ENCODE assay signal across 12 cellular contexts in the genomic region with DNA sequence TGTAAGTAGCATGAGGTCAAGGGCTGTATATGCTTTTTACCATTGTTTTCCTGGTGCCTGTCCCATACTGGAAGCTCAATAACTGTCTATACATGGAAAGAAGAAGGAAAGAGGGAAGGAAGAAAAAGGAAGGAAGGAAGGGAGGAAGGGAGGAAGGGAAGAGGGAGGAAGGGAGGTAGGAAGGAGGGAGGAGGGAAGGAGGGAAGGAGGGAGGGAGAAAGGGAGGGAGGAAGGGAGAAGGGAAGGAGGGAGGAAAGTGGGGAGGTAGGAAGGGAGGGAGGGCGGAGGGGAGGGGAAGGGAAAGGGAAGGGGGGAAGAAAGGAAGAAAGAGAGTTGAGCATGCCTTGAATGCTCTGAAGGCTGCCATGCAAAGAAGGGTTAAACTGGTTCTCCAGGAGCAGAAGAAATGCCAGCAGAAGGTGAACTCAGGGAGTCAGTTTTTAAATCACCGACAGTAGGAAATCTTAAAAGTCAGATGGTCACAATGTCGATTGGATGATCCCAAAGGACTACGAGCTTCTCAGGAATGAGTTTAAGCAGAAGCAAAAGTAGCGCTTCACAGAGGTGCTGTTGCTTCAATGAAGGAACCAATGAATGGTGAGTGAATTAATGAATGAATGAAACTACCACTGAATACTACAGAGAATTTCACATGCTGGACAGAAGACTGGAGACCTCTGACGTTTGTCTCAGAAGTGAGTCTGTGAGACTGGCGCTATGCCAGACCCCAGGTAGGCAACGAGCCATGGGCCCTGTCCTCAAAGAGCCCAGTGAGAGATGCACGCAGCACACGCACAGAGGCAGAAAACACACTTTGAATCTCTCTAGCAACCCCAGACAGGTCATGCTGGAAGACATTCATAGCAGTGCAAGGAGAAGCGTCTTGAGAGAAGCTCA.
DNase-seq lines count a peak whose midpoint lies in the region; ATAC-seq, FAIRE-seq and TF ChIP-seq lines count a peak whose summit lies in the region.
"Had no signal": no experiment of that assay in that cellular context is flagged by ENCODE, and none has a peak within 500 bp of the region (broad histone marks: within the 10 kb centered on the region; RNA-seq: fewer than 3 reads in every experiment).

No MANE protein-coding gene starts in this region.

- H3K4me3 Mint-ChIP-seq in MCF 10A (ENCODE audit: unreplicated experiment) = no peak overlapping the region
- H3K4me3 Mint-ChIP-seq: activated T-helper 1 cell treated with anti-CD3 and anti-CD28 coated beads, Interleukin-12 subunit alpha, Interleukin-12 subunit beta, Interleukin-2, Interleukin-4 antibody, amounts not matched to agents 30 ng/mL and 10 ng/mL and 1 ng/mL, durations not matched to agents 14 hours and 24 hours and 36 hours had no signal

- no peak for TF ChIP-seq CTCF in MCF 10A (IDR thresholded peaks at IDR 0.05; ENCODE audit: unreplicated experiment)
- no peak for TF ChIP-seq CTCF in D721Med (IDR thresholded peaks at IDR 0.05; ENCODE audit: insufficient read depth, missing control alignments)

- peaks cover 44% of the 10 kb centered on the region for H3K4me1 Mint-ChIP-seq in MCF 10A (ENCODE audit: insufficient read depth, unreplicated experiment)

- no peaks in the 10 kb centered on the region for H3K36me3 Mint-ChIP-seq in MCF 10A (ENCODE audit: insufficient read depth, unreplicated experiment)

- POLR2A ChIA-PET in MCF 10A (lab: Yijun Ruan, JAX) = interaction anchor here (1.2 to 1.6 kb wide), 2 partner anchors 17 to 24 kb away, joined by 3 to 5 read pairs; no protein-coding TSS in a partner anchor

- no peaks in the 10 kb centered on the region for H3K9me3 Mint-ChIP-seq in MCF 10A (ENCODE audit: unreplicated experiment)
- H3K9me3 Mint-ChIP-seq: activated T-helper 1 cell treated with anti-CD3 and anti-CD28 coated beads, Interleukin-12 subunit alpha, Interleukin-12 subunit beta, Interleukin-2, Interleukin-4 antibody, amounts not matched to agents 30 ng/mL and 10 ng/mL and 1 ng/mL, durations not matched to agents 14 hours and 24 hours and 36 hours had no signal

- ATAC-seq in HG03196 (IDR thresholded peaks at IDR 0.05; ENCODE audit: unreplicated experiment) = no peak

- CTCF ChIA-PET in MCF 10A (lab: Yijun Ruan, JAX) = interaction anchor here (1.1 kb wide), 1 partner anchor 65 kb away, joined by 5 read pairs; no protein-coding TSS in a partner anchor

- FAIRE-seq in islet of Langerhans (lab: Jason Lieb, UNC) = peak; percentile 30
- no peak for FAIRE-seq in HTR-8/SVneo (lab: Jason Lieb, UNC)
- FAIRE-seq in D721Med (lab: Jason Lieb, UNC) = no peak
- FAIRE-seq: pancreas had no signal

- BruUV-seq in MCF 10A (replicated peaks; lab: Mats Ljungman, UMichigan) = no TSS peak

- peak; percentile 50 for DNase-seq in activated effector memory CD4-positive, alpha-beta T cell treated with anti-CD3 and anti-CD28 coated beads, Interleukin-2, amount 50 U/mL, for 16 hours
- no peak for DNase-seq in activated effector memory CD4-positive, alpha-beta T cell treated with Interleukin-2 at 50 U/mL for 16 hours
- peak; percentile 86 for DNase-seq in MCF 10A (ENCODE audit: unreplicated experiment)
- no peak for DNase-seq in activated naive CD4-positive, alpha-beta T cell treated with anti-CD3 and anti-CD28 coated beads, Interleukin-2, amount 50 U/mL, for 16 hours
- no peak for DNase-seq in HTR-8/SVneo (ENCODE audit: insufficient read length, low spot score)
- DNase-seq in D721Med (ENCODE audit: insufficient read length, low spot score) = no peak
- DNase-seq: activated CD4-positive, alpha-beta T cell treated with anti-CD3 and anti-CD28 coated beads for 4 hours; HFFc6 had no signal

- intact Hi-C loops in MCF 10A (cut with micrococcal nuclease) = loop anchor here (1.0 to 5.0 kb wide), 2 partner anchors 237 to 284 kb away; partner anchors contain the start of gene VEGFA

- peak overlapping the region; percentile 79 for H3K27ac Mint-ChIP-seq in MCF 10A (ENCODE audit: low read depth, unreplicated experiment)
- H3K27ac Mint-ChIP-seq: activated T-helper 1 cell treated with anti-CD3 and anti-CD28 coated beads, Interleukin-12 subunit alpha, Interleukin-12 subunit beta, Interleukin-2, Interleukin-4 antibody, amounts not matched to agents 30 ng/mL and 10 ng/mL and 1 ng/mL, durations not matched to agents 14 hours and 24 hours and 36 hours had no signal

- no peaks in the 10 kb centered on the region for H3K27me3 Mint-ChIP-seq in MCF 10A (ENCODE audit: insufficient read depth, unreplicated experiment)

Comparison
In these comparisons a context has a peak if more than half of its experiments do, and no peak if none do; other contexts are left out.
1. DNase-seq: peak in activated effector memory CD4-positive, alpha-beta T cell treated with anti-CD3 and anti-CD28 coated beads, Interleukin-2, amount 50 U/mL, for 16 hours (single experiment) and MCF 10A (single experiment); none in activated effector memory CD4-positive, alpha-beta T cell treated with Interleukin-2 at 50 U/mL for 16 hours (single experiment), activated naive CD4-positive, alpha-beta T cell treated with anti-CD3 and anti-CD28 coated beads, Interleukin-2, amount 50 U/mL, for 16 hours (single experiment), HTR-8/SVneo (single experiment) and D721Med (single experiment).